In genomic region chr5:127647361-127647958, GRCh38 we compare ENCODE assay signal across 1 cellular context.
TF ChIP-seq lines count a peak whose summit lies in the region.

No MANE protein-coding gene starts in this region.

TF ChIP-seq in endothelial cell of umbilical vein, 7 proteins besides CTCF, POLR2A, EP300 and RAD21:
- TF ChIP-seq MYC (IDR thresholded peaks at IDR 0.05; ENCODE audit: low read depth, low read length) (no peak), POLR2AphosphoS5 (IDR thresholded peaks at IDR 0.05; ENCODE audit: insufficient read depth, low read depth, low read length) (no peak)
- TF ChIP-seq, protein P1, sequence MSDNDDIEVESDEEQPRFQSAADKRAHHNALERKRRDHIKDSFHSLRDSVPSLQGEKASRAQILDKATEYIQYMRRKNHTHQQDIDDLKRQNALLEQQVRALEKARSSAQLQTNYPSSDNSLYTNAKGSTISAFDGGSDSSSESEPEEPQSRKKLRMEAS (IDR thresholded peaks at IDR 0.05; ENCODE audit: insufficient read depth, insufficient read length) = no peak
